Comparison of ENCODE assay signal across 12 cellular contexts in genomic region chr10:75910032-75910431, GRCh38.
A peak's percentile ranks its signal among the peaks of the same experiment; 100 is the strongest.
DNase-seq lines count a peak whose midpoint lies in the region; FAIRE-seq and TF ChIP-seq lines count a peak whose summit lies in the region.
"Had no signal": no experiment of that assay in that cellular context is flagged by ENCODE, and none has a peak within 500 bp of the region (broad histone marks: within the 10 kb centered on the region; RNA-seq: fewer than 3 reads in every experiment).

No MANE protein-coding gene starts in this region.

- peaks cover 11% of the 10 kb centered on the region for H3K4me1 Mint-ChIP-seq in glutamatergic neuron (ENCODE audit: low read depth, unreplicated experiment)

- 65 to 66% methylated on average over 2 of the region's 2 CpGs for WGBS in thyroid gland, 2 donors

- no peak overlapping the region for H3K27ac Mint-ChIP-seq in glutamatergic neuron (ENCODE audit: unreplicated experiment)

- no peaks in the 10 kb centered on the region for H3K9me3 ChIP-seq in thyroid gland

- H3K4me1 ChIP-seq in thyroid gland, result no peaks in the 10 kb centered on the region

- no peak overlapping the region for H3K4me3 ChIP-seq in thyroid gland (replicated peaks in 1 of 3)

- peak; percentile 12 for DNase-seq in DMS 273 (lab: John Stamatoyannopoulos, UW; ENCODE audit: unreplicated experiment)
- DNase-seq in DMS 273 treated with DMSO at 0.1 percent for 48 hours (lab: John Stamatoyannopoulos, UW), result no peak
- no peak for DNase-seq in glutamatergic neuron
- no peak for DNase-seq in thyroid gland
- no peak for DNase-seq in OCI-M2 (lab: John Stamatoyannopoulos, UW; ENCODE audit: unreplicated experiment)
- no peak for DNase-seq in urothelium cell line (ENCODE audit: low spot score)
- no peak for DNase-seq in H54 (ENCODE audit: insufficient read length, low spot score)
- DNase-seq: 8988T; MV-4-11; stimulated activated CD4-positive, alpha-beta T cell treated with anti-CD3 and anti-CD28 coated beads, Interleukin-1b, Interleukin-23, amount 100 ng/mL, for 48 hours had no signal

- H3K27ac ChIP-seq in VCaP (no peak overlapping the region), thyroid gland (no peak overlapping the region)

- no peaks in the 10 kb centered on the region for H3K27me3 ChIP-seq in thyroid gland

- no peaks in the 10 kb centered on the region for H3K36me3 Mint-ChIP-seq in glutamatergic neuron (ENCODE audit: unreplicated experiment)

- H3K36me3 ChIP-seq in thyroid gland, result no peaks in the 10 kb centered on the region

- H3K27me3 Mint-ChIP-seq in glutamatergic neuron (ENCODE audit: unreplicated experiment), result peaks cover 2% of the 10 kb centered on the region

- no peaks in the 10 kb centered on the region for H3K9me3 Mint-ChIP-seq in glutamatergic neuron (ENCODE audit: unreplicated experiment)

- no peak overlapping the region for H3K4me3 Mint-ChIP-seq in glutamatergic neuron (ENCODE audit: unreplicated experiment)

- TF ChIP-seq POLR2A in thyroid gland (IDR thresholded peaks at IDR 0.05) (no peak), H54 (IDR thresholded peaks at IDR 0.05; ENCODE audit: low read depth, low read length) (no peak)

- intact Hi-C loops in thyroid gland (cut with DNase I), result loop anchor here (2.0 kb wide), 1 partner anchor 509 kb away; the partner anchor contains the start of gene ZNF503

- peak; percentile 71 for TF ChIP-seq CTCF in VCaP (conservative IDR thresholded peaks at IDR 0.05)
- peak; percentile 27 for TF ChIP-seq CTCF in glutamatergic neuron (IDR thresholded peaks at IDR 0.05; ENCODE audit: partially characterized antibody, unreplicated experiment)
- peak; percentile 32 to 74 (median 59) for TF ChIP-seq CTCF in thyroid gland (IDR thresholded peaks at IDR 0.05)

- no peak for FAIRE-seq in urothelium cell line (lab: Jason Lieb, UNC)
- no peak for FAIRE-seq in H54 (lab: Jason Lieb, UNC)
- FAIRE-seq: frontal cortex had no signal
